ENCODE assay signal across 8 cellular contexts in the genomic region with DNA sequence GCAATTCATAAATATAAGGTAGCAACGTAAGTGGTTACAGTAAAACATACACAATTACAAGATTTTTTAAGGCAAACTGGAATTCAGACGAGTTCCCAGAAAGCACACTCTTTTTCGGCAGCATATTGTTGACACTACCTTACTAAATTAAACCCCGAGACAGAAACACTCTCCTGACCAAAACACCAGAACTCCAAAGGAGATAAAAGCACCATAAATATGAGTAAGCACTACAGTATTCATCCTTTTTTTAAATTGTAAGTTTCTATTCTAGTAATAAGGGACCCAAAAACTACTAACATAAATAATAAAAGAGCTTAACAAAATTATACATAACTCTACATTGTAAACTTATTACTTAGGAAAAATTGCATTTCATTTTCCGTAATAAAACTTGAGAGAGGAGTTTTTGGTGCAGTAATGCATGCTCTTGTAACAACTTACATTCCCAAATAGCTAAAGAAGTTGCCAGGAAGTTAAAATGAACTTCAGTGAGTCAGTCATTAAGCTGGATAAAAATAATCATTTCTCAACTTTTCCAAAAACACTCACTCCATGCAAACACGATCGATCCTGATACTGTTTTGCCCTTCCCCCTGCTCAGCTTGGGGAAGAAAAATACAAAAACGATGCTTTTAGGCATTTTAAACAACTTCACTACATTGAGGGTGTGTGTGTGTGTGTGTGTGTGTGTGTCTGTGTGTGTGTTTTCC. TPM values are rescaled to one million over a fixed set of nuclear protein-coding genes. Genes with fewer than 3 reads are reported as not detected.
DNase-seq lines count a peak whose midpoint lies in the region; ATAC-seq, FAIRE-seq and TF ChIP-seq lines count a peak whose summit lies in the region.

No MANE protein-coding gene starts in this region.

- H3K27ac ChIP-seq in gastroesophageal sphincter, result peak overlapping the region in 3 of 4 donors; percentile 85 to 94 (median 89)

- peak; percentile 84 for FAIRE-seq in GM19239 (lab: Jason Lieb, UNC)

- TF ChIP-seq CTCF in gastroesophageal sphincter (IDR thresholded peaks at IDR 0.05), result no peak

- H3K9ac ChIP-seq in skeletal muscle satellite cell (ENCODE audit: low read depth, low read length), result peak overlapping the region; percentile 87

- H3K27me3 ChIP-seq in gastroesophageal sphincter (no peaks in the 10 kb centered on the region), skeletal muscle satellite cell (ENCODE audit: control insufficient read depth, insufficient read depth, low read length) (no peaks in the 10 kb centered on the region)

- peaks cover 48% of the 10 kb centered on the region for H3K4me1 Mint-ChIP-seq in T-helper 17 cell

- H3K4me1 ChIP-seq in gastroesophageal sphincter (peaks cover 0 to 36% (median 4%) of the 10 kb centered on the region in 3 donors), skeletal muscle satellite cell (ENCODE audit: control insufficient read depth, insufficient read depth, low read length) (peaks cover 18% of the 10 kb centered on the region)

- H3K4me2 ChIP-seq in skeletal muscle satellite cell (ENCODE audit: low read length), result peak overlapping the region; percentile 86

- 3 to 11% methylated on average over 7 to 8 of the region's 8 CpGs for WGBS in gastroesophageal sphincter (ENCODE audit: low coverage in 1 of 2), 2 donors

- H3K36me3 Mint-ChIP-seq in T-helper 17 cell (ENCODE audit: low read depth), result peaks cover 2% of the 10 kb centered on the region

- H3K27me3 Mint-ChIP-seq in T-helper 17 cell, result no peaks in the 10 kb centered on the region

- H3K27ac Mint-ChIP-seq in T-helper 17 cell, result peak overlapping the region; percentile 37

- no peak for DNase-seq in GM19239 (ENCODE audit: insufficient read length, low spot score)
- DNase-seq in T-helper 17 cell, result no peak
- no peak for DNase-seq in stimulated activated CD4-positive, alpha-beta T cell treated with anti-CD3 and anti-CD28 coated beads, Interleukin-1b, Interleukin-23, amount 100 ng/mL, for 48 hours
- no peak for DNase-seq in NCI-H510A treated with DMSO at 0.1 percent for 48 hours (lab: John Stamatoyannopoulos, UW)

- TF ChIP-seq POLR2A in gastroesophageal sphincter (IDR thresholded peaks at IDR 0.05), result no peak

- no peak for TF ChIP-seq EP300 in gastroesophageal sphincter (IDR thresholded peaks at IDR 0.05)

- H3K4me3 ChIP-seq in gastroesophageal sphincter (peak overlapping the region; percentile 93 to 94), skeletal muscle satellite cell (ENCODE audit: low read length) (peak overlapping the region; percentile 99)

- H3K36me3 ChIP-seq in gastroesophageal sphincter (no peaks in the 10 kb centered on the region), skeletal muscle satellite cell (ENCODE audit: insufficient read depth, low read length) (no peaks in the 10 kb centered on the region)

- no peak for ATAC-seq in T-helper 17 cell
- no peak for ATAC-seq in gastroesophageal sphincter
- no peak for ATAC-seq in HG03139 (IDR thresholded peaks at IDR 0.05; ENCODE audit: unreplicated experiment)
- ATAC-seq in GM19328 (IDR thresholded peaks at IDR 0.05; ENCODE audit: unreplicated experiment), result no peak

- H3K4me3 Mint-ChIP-seq in T-helper 17 cell, result peak overlapping the region; percentile 96

- H3K9me3 ChIP-seq in T-helper 17 cell (ENCODE audit: control insufficient read depth, low read length, poor library complexity, severe bottlenecking), result no peaks in the 10 kb centered on the region
- H3K9me3 ChIP-seq in gastroesophageal sphincter, result no peaks in the 10 kb centered on the region
- no peaks in the 10 kb centered on the region for H3K9me3 ChIP-seq in skeletal muscle satellite cell (replicated peaks; ENCODE audit: low read length)

RNA-seq across cellular contexts. Expression of gene PIP4K2A, which starts 2.0 kb away (rescaled TPM):
- total RNA-seq in T-helper 17 cell, result 100 to 1,000 TPM; 167 to 205 TPM
- total RNA-seq in gastroesophageal sphincter, result 10 to 100 TPM; 30.4 to 57.2 (median 51.3) TPM
- 22.7 and 41.1 TPM in 2 replicates for total RNA-seq in skeletal muscle satellite cell (2012; rRNA removed)
